Comparison of ENCODE assay signal across 17 cellular contexts in genomic region chr3:177824841-177825240, GRCh38.
DNase-seq lines count a peak whose midpoint lies in the region; ATAC-seq, FAIRE-seq and TF ChIP-seq lines count a peak whose summit lies in the region.
"Had no signal": no experiment of that assay in that cellular context is flagged by ENCODE, and none has a peak within 500 bp of the region (broad histone marks: within the 10 kb centered on the region; RNA-seq: fewer than 3 reads in every experiment).

No MANE protein-coding gene starts in this region.

- TF ChIP-seq CTCF in GM23338 (conservative IDR thresholded peaks at IDR 0.05; ENCODE audit: low read depth in 2 of 2) (no peak), mammary epithelial cell (conservative IDR thresholded peaks at IDR 0.05 in 1 of 2, IDR thresholded peaks at IDR 0.05 in 1 of 2; ENCODE audit: extremely low read depth in 1 of 2, insufficient read depth in 1 of 2, low read depth in 1 of 2, low read length in 2 of 2) (no peak), D721Med (IDR thresholded peaks at IDR 0.05; ENCODE audit: insufficient read depth, missing control alignments) (no peak)

- WGBS in mammary epithelial cell (ENCODE audit: low coverage, missing lambda C conversion rate) = 49% methylated on average over 3 of the region's 4 CpGs
- 50% methylated on average over 2 of the region's 4 CpGs for WGBS in mesenchymal stem cell

- no peaks in the 10 kb centered on the region for H3K27me3 ChIP-seq in GM23338 (ENCODE audit: insufficient read depth)
- no peaks in the 10 kb centered on the region for H3K27me3 ChIP-seq in mammary epithelial cell (ENCODE audit: insufficient read depth, low read length)
- no peaks in the 10 kb centered on the region for H3K27me3 ChIP-seq in mesenchymal stem cell (ENCODE audit: control insufficient read depth in 1 of 2, insufficient read depth in 1 of 2, low read length in 2 of 2)
- no peaks in the 10 kb centered on the region for H3K27me3 ChIP-seq in stomach smooth muscle (ENCODE audit: control insufficient read depth in 1 of 2, insufficient read depth in 2 of 2, low read length in 2 of 2)
- H3K27me3 ChIP-seq in CD8-positive, alpha-beta memory T cell (ENCODE audit: insufficient read depth, low read length, poor library complexity, severe bottlenecking) = no peaks in the 10 kb centered on the region
- H3K27me3 ChIP-seq: cardiac muscle cell had no signal

- DNase-seq in GM23338 (ENCODE audit: low spot score) (no peak), mammary epithelial cell (no peak), mesenchymal stem cell (no peak), D721Med (ENCODE audit: insufficient read length, low spot score) (no peak), inferior parietal cortex (ENCODE audit: extremely low spot score) (no peak)
- DNase-seq in activated T-helper 2 cell treated with anti-CD3 and anti-CD28 coated beads, Interferon-gamma antibody, Interleukin-2, Interleukin-4, amounts not matched to agents 10 μg/mL and 5 μg/mL and 100 μg/mL, durations not matched to agents 14 hours and 24 hours and 36 hours (ENCODE audit: low spot score) = no peak
- no peak for DNase-seq in CD8-positive, alpha-beta memory T cell
- DNase-seq: activated CD4-positive, alpha-beta T cell treated with anti-CD3 and anti-CD28 coated beads for 36 hours; DMS153; effector memory CD8-positive, alpha-beta T cell; NCI-H2081; stimulated activated CD8-positive, alpha-beta memory T cell treated with anti-CD3 and anti-CD28 coated beads, Interleukin-4, amount 100 ng/mL, for 48 hours had no signal

- H2BK5ac ChIP-seq in mesenchymal stem cell (ENCODE audit: low read depth, low read length, poor library complexity, severe bottlenecking) = no peak overlapping the region

- no peak overlapping the region for H3K4me3 ChIP-seq in GM23338
- no peak overlapping the region for H3K4me3 ChIP-seq in mammary epithelial cell (replicated peaks in 1 of 3; ENCODE audit: insufficient read depth in 1 of 3, low read depth in 2 of 3, low read length in 3 of 3)
- H3K4me3 ChIP-seq in mesenchymal stem cell (ENCODE audit: insufficient read depth in 1 of 2, low read depth in 1 of 2, low read length in 2 of 2) = no peak overlapping the region
- H3K4me3 ChIP-seq in stomach smooth muscle (ENCODE audit: low read length in 2 of 2) = peak overlapping the region in 1 of 2 donors; percentile 40
- no peak overlapping the region for H3K4me3 ChIP-seq in CD8-positive, alpha-beta memory T cell (ENCODE audit: low read length)
- H3K4me3 ChIP-seq: cardiac muscle cell had no signal

- no peaks in the 10 kb centered on the region for H3K36me3 Mint-ChIP-seq in GM23338 (ENCODE audit: low read depth)
- no peaks in the 10 kb centered on the region for H3K36me3 Mint-ChIP-seq in activated T-helper 2 cell treated with anti-CD3 and anti-CD28 coated beads, Interferon-gamma antibody, Interleukin-2, Interleukin-4, amounts not matched to agents 10 μg/mL and 5 μg/mL and 100 μg/mL, durations not matched to agents 14 hours and 24 hours and 36 hours (ENCODE audit: low read depth)
- H3K36me3 Mint-ChIP-seq in CD8-positive, alpha-beta memory T cell = no peaks in the 10 kb centered on the region
- H3K36me3 Mint-ChIP-seq: activated naive CD4-positive, alpha-beta T cell treated with anti-CD3 and anti-CD28 coated beads, Interleukin-2, amount 50 U/mL, for 24 hours had no signal

- H4K91ac ChIP-seq in mesenchymal stem cell (ENCODE audit: low read length) = no peak overlapping the region

- intact Hi-C loops in mammary epithelial cell (cut with micrococcal nuclease) = no loop called here
- intact Hi-C loops in activated T-helper 2 cell treated with anti-CD3 and anti-CD28 coated beads, Interferon-gamma antibody, Interleukin-2, Interleukin-4, amounts not matched to agents 10 μg/mL and 5 μg/mL and 100 μg/mL, durations not matched to agents 14 hours and 24 hours and 36 hours (cut with micrococcal nuclease) = no loop called here

- H3K4ac ChIP-seq in mesenchymal stem cell (ENCODE audit: low read depth in 1 of 2, low read length in 2 of 2) = peak overlapping the region; percentile 34 to 46

- in situ Hi-C loops in mammary epithelial cell (cut with MboI; ENCODE audit: low sequenced_read_pairs in 2 of 2) = no loop called here

- POLR2A ChIA-PET in CD8-positive, alpha-beta memory T cell (lab: Charles Lee) = no interaction called here

- dilution Hi-C loops in mammary epithelial cell (cut with HindIII; ENCODE audit: low sequenced_read_pairs) = loop anchor here (5.0 kb wide), 1 partner anchor 43 kb away; no protein-coding TSS in a partner anchor

- H3K4me2 ChIP-seq in GM23338 (no peak overlapping the region), mammary epithelial cell (ENCODE audit: insufficient read depth, low read depth, low read length) (no peak overlapping the region), mesenchymal stem cell (ENCODE audit: low read length, poor library complexity, severe bottlenecking) (no peak overlapping the region)

- H3K23ac ChIP-seq in mesenchymal stem cell (ENCODE audit: low read length in 2 of 2) = no peak overlapping the region

- H3K9ac ChIP-seq in mammary epithelial cell (ENCODE audit: insufficient read depth, low read length) (no peak overlapping the region), mesenchymal stem cell (ENCODE audit: low read length) (peak overlapping the region; percentile 16), stomach smooth muscle (ENCODE audit: low read length in 2 of 2) (peak overlapping the region in 1 of 2 donors; percentile 37)

- H3K9me3 Mint-ChIP-seq in GM23338 = no peaks in the 10 kb centered on the region
- H3K9me3 Mint-ChIP-seq in activated T-helper 2 cell treated with anti-CD3 and anti-CD28 coated beads, Interferon-gamma antibody, Interleukin-2, Interleukin-4, amounts not matched to agents 10 μg/mL and 5 μg/mL and 100 μg/mL, durations not matched to agents 14 hours and 24 hours and 36 hours = no peaks in the 10 kb centered on the region
- H3K9me3 Mint-ChIP-seq in CD8-positive, alpha-beta memory T cell = no peaks in the 10 kb centered on the region
- H3K9me3 Mint-ChIP-seq: activated naive CD4-positive, alpha-beta T cell treated with anti-CD3 and anti-CD28 coated beads, Interleukin-2, amount 50 U/mL, for 24 hours; effector memory CD8-positive, alpha-beta T cell; T-helper 2 cell treated with Interferon-gamma antibody and Interleukin-4, amounts not matched to agents 5 μg/mL and 100 μg/mL, for 36 hours had no signal

- peak overlapping the region; percentile 13 for H2BK120ac ChIP-seq in mesenchymal stem cell (ENCODE audit: low read depth, low read length)

- no peak overlapping the region for H3K27ac Mint-ChIP-seq in GM23338
- no peak overlapping the region for H3K27ac Mint-ChIP-seq in activated T-helper 2 cell treated with anti-CD3 and anti-CD28 coated beads, Interferon-gamma antibody, Interleukin-2, Interleukin-4, amounts not matched to agents 10 μg/mL and 5 μg/mL and 100 μg/mL, durations not matched to agents 14 hours and 24 hours and 36 hours
- no peak overlapping the region for H3K27ac Mint-ChIP-seq in CD8-positive, alpha-beta memory T cell
- H3K27ac Mint-ChIP-seq: activated CD4-positive, alpha-beta T cell treated with anti-CD3 and anti-CD28 coated beads for 36 hours; activated naive CD4-positive, alpha-beta T cell treated with anti-CD3 and anti-CD28 coated beads, Interleukin-2, amount 50 U/mL, for 24 hours; effector memory CD8-positive, alpha-beta T cell; T-helper 2 cell treated with Interferon-gamma antibody and Interleukin-4, amounts not matched to agents 5 μg/mL and 100 μg/mL, for 36 hours had no signal

- no TSS peak for BruUV-seq in mammary epithelial cell (replicated peaks; lab: Mats Ljungman, UMichigan)

- no peaks in the 10 kb centered on the region for H3K79me1 ChIP-seq in mesenchymal stem cell (replicated peaks; ENCODE audit: low read length, poor library complexity, severe bottlenecking)

- H3K18ac ChIP-seq in mesenchymal stem cell (ENCODE audit: low read depth in 1 of 2, low read length in 2 of 2) = peak overlapping the region; percentile 58 to 69

- peak overlapping the region; percentile 69 for H4K8ac ChIP-seq in mesenchymal stem cell (ENCODE audit: low read length)

- H2BK15ac ChIP-seq in mesenchymal stem cell (ENCODE audit: low read depth, poor library complexity, severe bottlenecking) = no peak overlapping the region

- H3K27ac ChIP-seq in GM23338 (ENCODE audit: low read depth) (no peak overlapping the region), mammary epithelial cell (ENCODE audit: insufficient read depth, low read depth, low read length) (no peak overlapping the region), mesenchymal stem cell (ENCODE audit: low read length, poor library complexity, severe bottlenecking) (no peak overlapping the region), stomach smooth muscle (ENCODE audit: low read length) (peak overlapping the region; percentile 66)
- H3K27ac ChIP-seq in CD8-positive, alpha-beta memory T cell (ENCODE audit: low read depth, low read length) = no peak overlapping the region
- H3K27ac ChIP-seq: cardiac muscle cell had no signal

- peak overlapping the region; percentile 54 for H2AK5ac ChIP-seq in mesenchymal stem cell (ENCODE audit: low read length, severe bottlenecking)

- CTCF ChIA-PET in mammary epithelial cell (lab: Charles Lee; ENCODE audit: low non-redundant PET) = no interaction called here
- CTCF ChIA-PET in CD8-positive, alpha-beta memory T cell (lab: Charles Lee) = no interaction called here

- H3F3A ChIP-seq in GM23338 (replicated peaks; ENCODE audit: low read depth) = no peaks in the 10 kb centered on the region

- H3K4me1 Mint-ChIP-seq in GM23338 = peaks cover 9% of the 10 kb centered on the region
- peaks cover 8% of the 10 kb centered on the region for H3K4me1 Mint-ChIP-seq in activated T-helper 2 cell treated with anti-CD3 and anti-CD28 coated beads, Interferon-gamma antibody, Interleukin-2, Interleukin-4, amounts not matched to agents 10 μg/mL and 5 μg/mL and 100 μg/mL, durations not matched to agents 14 hours and 24 hours and 36 hours (ENCODE audit: low read depth)
- peaks cover 0 to 4% (median 2%) of the 10 kb centered on the region in 3 donors for H3K4me1 Mint-ChIP-seq in CD8-positive, alpha-beta memory T cell

- H3K4me1 ChIP-seq in GM23338 (ENCODE audit: insufficient read depth) (peaks cover 6% of the 10 kb centered on the region; the same call in 1 of the 2 replicates), mammary epithelial cell (ENCODE audit: insufficient read depth, low read length) (peaks cover 31% of the 10 kb centered on the region), mesenchymal stem cell (ENCODE audit: control insufficient read depth, insufficient read depth, low read depth, low read length) (peaks cover 11% of the 10 kb centered on the region), stomach smooth muscle (ENCODE audit: control insufficient read depth, insufficient read depth, low read length) (peaks cover 23% of the 10 kb centered on the region)
- no peaks in the 10 kb centered on the region for H3K4me1 ChIP-seq in CD8-positive, alpha-beta memory T cell (ENCODE audit: insufficient read depth, low read length)

- H4K20me1 ChIP-seq in GM23338 (replicated peaks; ENCODE audit: insufficient read depth) = no peaks in the 10 kb centered on the region
- no peaks in the 10 kb centered on the region for H4K20me1 ChIP-seq in mammary epithelial cell (ENCODE audit: insufficient read depth, low read length)

- no peak overlapping the region for H3K4me3 Mint-ChIP-seq in GM23338
- no peak overlapping the region for H3K4me3 Mint-ChIP-seq in activated T-helper 2 cell treated with anti-CD3 and anti-CD28 coated beads, Interferon-gamma antibody, Interleukin-2, Interleukin-4, amounts not matched to agents 10 μg/mL and 5 μg/mL and 100 μg/mL, durations not matched to agents 14 hours and 24 hours and 36 hours (ENCODE audit: low read depth)
- no peak overlapping the region for H3K4me3 Mint-ChIP-seq in CD8-positive, alpha-beta memory T cell
- H3K4me3 Mint-ChIP-seq: activated CD4-positive, alpha-beta T cell treated with anti-CD3 and anti-CD28 coated beads for 36 hours; activated naive CD4-positive, alpha-beta T cell treated with anti-CD3 and anti-CD28 coated beads, Interleukin-2, amount 50 U/mL, for 24 hours; effector memory CD8-positive, alpha-beta T cell; T-helper 2 cell treated with Interferon-gamma antibody and Interleukin-4, amounts not matched to agents 5 μg/mL and 100 μg/mL, for 36 hours had no signal

- peaks cover 3% of the 10 kb centered on the region for H3K27me3 Mint-ChIP-seq in GM23338 (ENCODE audit: insufficient read depth, low read depth, poor library complexity)
- no peaks in the 10 kb centered on the region for H3K27me3 Mint-ChIP-seq in activated T-helper 2 cell treated with anti-CD3 and anti-CD28 coated beads, Interferon-gamma antibody, Interleukin-2, Interleukin-4, amounts not matched to agents 10 μg/mL and 5 μg/mL and 100 μg/mL, durations not matched to agents 14 hours and 24 hours and 36 hours (ENCODE audit: low read depth)
- no peaks in the 10 kb centered on the region for H3K27me3 Mint-ChIP-seq in CD8-positive, alpha-beta memory T cell
- H3K27me3 Mint-ChIP-seq: activated CD4-positive, alpha-beta T cell treated with anti-CD3 and anti-CD28 coated beads for 36 hours; activated naive CD4-positive, alpha-beta T cell treated with anti-CD3 and anti-CD28 coated beads, Interleukin-2, amount 50 U/mL, for 24 hours; effector memory CD8-positive, alpha-beta T cell had no signal

- H3K79me2 ChIP-seq in GM23338 (replicated peaks; ENCODE audit: insufficient read depth) (no peaks in the 10 kb centered on the region), mammary epithelial cell (ENCODE audit: insufficient read depth, low read length) (no peaks in the 10 kb centered on the region)

- peak overlapping the region; percentile 31 to 38 for H2BK12ac ChIP-seq in mesenchymal stem cell (ENCODE audit: low read length in 2 of 2)

- no peak for ATAC-seq in GM23338
- ATAC-seq: activated CD4-positive, alpha-beta T cell treated with anti-CD3 and anti-CD28 coated beads for 36 hours; effector memory CD8-positive, alpha-beta T cell had no signal

- no peak overlapping the region for H3K14ac ChIP-seq in mesenchymal stem cell (ENCODE audit: low read length in 2 of 2)

- H3K36me3 ChIP-seq in GM23338 (ENCODE audit: insufficient read depth) (no peaks in the 10 kb centered on the region), mammary epithelial cell (ENCODE audit: insufficient read depth, low read length) (no peaks in the 10 kb centered on the region), mesenchymal stem cell (ENCODE audit: control insufficient read depth in 1 of 2, insufficient read depth in 2 of 2, low read depth in 1 of 2, low read length in 2 of 2) (no peaks in the 10 kb centered on the region), stomach smooth muscle (ENCODE audit: control insufficient read depth in 2 of 2, insufficient read depth in 2 of 2, low read length in 2 of 2) (no peaks in the 10 kb centered on the region)
- H3K36me3 ChIP-seq in CD8-positive, alpha-beta memory T cell (ENCODE audit: insufficient read depth, low read length) = no peaks in the 10 kb centered on the region
- H3K36me3 ChIP-seq: cardiac muscle cell had no signal

- H3K9me2 ChIP-seq in GM23338 (ENCODE audit: insufficient read depth) = no peaks in the 10 kb centered on the region

- H2AFZ ChIP-seq in GM23338 (peak overlapping the region; percentile 61; the same call in 1 of the 2 replicates), mammary epithelial cell (ENCODE audit: low read depth, low read length) (peak overlapping the region; percentile 67), mesenchymal stem cell (ENCODE audit: low read depth, low read length) (no peak overlapping the region)

- no peaks in the 10 kb centered on the region for H3K9me3 ChIP-seq in mammary epithelial cell (replicated peaks; ENCODE audit: insufficient read depth, low read length)
- no peaks in the 10 kb centered on the region for H3K9me3 ChIP-seq in mesenchymal stem cell (ENCODE audit: control insufficient read depth, low read length)
- H3K9me3 ChIP-seq in stomach smooth muscle (ENCODE audit: control insufficient read depth in 2 of 2, low read length in 2 of 2) = no peaks in the 10 kb centered on the region
- no peaks in the 10 kb centered on the region for H3K9me3 ChIP-seq in CD8-positive, alpha-beta memory T cell (ENCODE audit: low read length)

- no peak for FAIRE-seq in D721Med (lab: Jason Lieb, UNC)
- FAIRE-seq: islet of Langerhans had no signal
